ENCODE assay signal across 8 cellular contexts in the genomic region with DNA sequence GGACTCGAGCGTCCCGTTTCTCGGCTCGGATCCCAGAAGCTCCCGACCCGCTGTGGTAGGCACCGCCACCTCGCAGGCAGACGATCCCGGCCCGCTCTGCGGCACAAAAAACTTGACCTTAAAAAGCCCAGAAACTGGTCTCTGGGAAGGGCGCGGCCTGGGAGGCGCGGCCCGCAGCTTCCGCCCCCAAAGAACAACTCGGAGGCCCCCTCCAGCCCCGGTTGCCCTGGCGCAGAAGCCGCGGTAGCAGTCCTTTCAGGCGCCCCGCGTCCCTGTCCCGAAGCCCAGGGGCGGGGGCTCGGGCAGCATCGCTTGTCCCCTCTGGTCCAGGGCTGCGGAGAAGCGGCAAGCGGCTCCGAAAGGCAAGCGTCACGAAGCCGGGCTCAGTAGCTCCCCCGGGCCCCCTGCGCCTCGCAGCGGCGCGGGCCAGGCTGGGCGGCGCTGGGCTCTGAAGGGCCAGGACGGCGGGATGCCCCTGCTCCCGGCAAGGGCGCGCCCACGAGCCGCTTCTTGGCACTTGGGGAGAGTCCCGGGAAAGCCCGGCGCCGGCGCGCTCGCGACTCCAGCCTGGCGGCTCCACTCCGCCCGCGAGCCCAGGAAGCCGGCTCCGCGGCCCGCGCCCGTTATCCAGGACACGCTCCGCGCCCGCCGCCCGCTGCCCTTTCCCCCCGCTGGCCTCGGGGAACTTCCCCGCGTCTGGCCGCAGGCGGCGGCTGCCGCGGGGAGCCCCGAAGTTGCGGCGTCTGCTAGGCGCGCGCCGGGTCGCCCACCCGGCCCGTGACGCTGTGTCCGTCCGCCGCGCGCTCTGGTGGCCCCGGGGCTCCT. TPM values are rescaled to one million over a fixed set of nuclear protein-coding genes. Genes with fewer than 3 reads are reported as not detected.
DNase-seq lines count a peak whose midpoint lies in the region; ATAC-seq, FAIRE-seq and TF ChIP-seq lines count a peak whose summit lies in the region.

TSS of gene GCNT4 (minus strand) at position 98 of the 825 bp plus-strand sequence. CDS start 22,521 bp downstream, outside the sequence.

- H3K4me2 ChIP-seq in Loucy (ENCODE audit: low read depth, low read length, poor library complexity, severe bottlenecking), result peak within 1 kb of the TSS; percentile 88

- no peaks in the 10 kb centered on the region for H3K36me3 ChIP-seq in Loucy (ENCODE audit: insufficient read depth, low read length)

- no peaks in the 10 kb centered on the region for H3K27me3 ChIP-seq in Loucy (ENCODE audit: insufficient read depth, low read length, poor library complexity, severe bottlenecking)

- peaks cover 53% of the 10 kb centered on the region for H3K27me3 Mint-ChIP-seq in nephron progenitor cell (ENCODE audit: low read depth, poor library complexity)

- DNase-seq in GM12865 (ENCODE audit: low read depth) (peak; percentile 30), activated T-helper 1 cell treated with Interleukin-2 at 50 U/mL for 16 hours (ENCODE audit: low read depth) (peak; percentile 13), fibroblast of the aortic adventitia (ENCODE audit: low read depth) (peak; percentile 34), nephron progenitor cell (peak; percentile 64), urothelium cell line (ENCODE audit: low spot score) (peak; percentile 61), COR-L47 (lab: John Stamatoyannopoulos, UW) (no peak)

- no peaks in the 10 kb centered on the region for H3K9me2 ChIP-seq in Loucy (replicated peaks; ENCODE audit: low read depth, low read length)

- no peak for TF ChIP-seq CTCF in GM12865 (IDR thresholded peaks at IDR 0.05; ENCODE audit: insufficient read depth, low read depth, low read length, missing control alignments)
- TF ChIP-seq CTCF in Loucy (conservative IDR thresholded peaks at IDR 0.05; ENCODE audit: low read length), result no peak
- no peak for TF ChIP-seq CTCF in fibroblast of the aortic adventitia (IDR thresholded peaks at IDR 0.05; ENCODE audit: insufficient read depth, low read length)
- no peak for TF ChIP-seq CTCF in nephron progenitor cell (IDR thresholded peaks at IDR 0.05)

- peak within 1 kb of the TSS; percentile 85 for H2AFZ ChIP-seq in Loucy (ENCODE audit: low read length)

- H3K4me3 ChIP-seq in GM12865 (ENCODE audit: low read depth, low read length) (peak within 1 kb of the TSS; percentile 63), Loucy (ENCODE audit: low read length, poor library complexity, severe bottlenecking) (peak within 1 kb of the TSS; percentile 90), fibroblast of the aortic adventitia (ENCODE audit: low read depth, low read length) (peak within 1 kb of the TSS; percentile 71)

- H4K20me1 ChIP-seq in Loucy (ENCODE audit: insufficient read depth, low read length, poor library complexity, severe bottlenecking), result no peaks in the 10 kb centered on the region

- no peaks in the 10 kb centered on the region for H3K36me3 Mint-ChIP-seq in nephron progenitor cell (ENCODE audit: low read depth)

- no peaks in the 10 kb centered on the region for H3K9me3 ChIP-seq in Loucy (ENCODE audit: insufficient read depth, low read depth, low read length)

- H3K9me3 Mint-ChIP-seq in nephron progenitor cell, result no peaks in the 10 kb centered on the region

- H3K79me2 ChIP-seq in Loucy (ENCODE audit: insufficient read depth, low read length), result peaks cover 65% of the 10 kb centered on the region

- peak within 1 kb of the TSS; percentile 86 for H3K4me3 Mint-ChIP-seq in nephron progenitor cell

- H3K27ac Mint-ChIP-seq in nephron progenitor cell, result no peak within 1 kb of the TSS

- H3K9ac ChIP-seq in Loucy (ENCODE audit: low read depth, low read length, poor library complexity, severe bottlenecking), result peak within 1 kb of the TSS; percentile 94

- no peak for ATAC-seq in GM19397 (IDR thresholded peaks at IDR 0.05; ENCODE audit: unreplicated experiment)

- peaks cover 37% of the 10 kb centered on the region for H3K4me1 Mint-ChIP-seq in nephron progenitor cell

- no peak for FAIRE-seq in urothelium cell line (lab: Jason Lieb, UNC)

- peaks cover 83% of the 10 kb centered on the region for H3K4me1 ChIP-seq in Loucy (ENCODE audit: insufficient read depth, low read length, poor library complexity, severe bottlenecking)

- H3F3A ChIP-seq in Loucy (ENCODE audit: low read depth), result peaks cover 6% of the 10 kb centered on the region

RNA-seq across cellular contexts. Expression of gene GCNT4, which starts in this region (rescaled TPM):
- total RNA-seq in fibroblast of the aortic adventitia (ENCODE audit: low replicate concordance), result 2.5 and 9.3 TPM in 2 replicates
